Comparison of ENCODE assay signal across 27 cellular contexts in the genomic region with DNA sequence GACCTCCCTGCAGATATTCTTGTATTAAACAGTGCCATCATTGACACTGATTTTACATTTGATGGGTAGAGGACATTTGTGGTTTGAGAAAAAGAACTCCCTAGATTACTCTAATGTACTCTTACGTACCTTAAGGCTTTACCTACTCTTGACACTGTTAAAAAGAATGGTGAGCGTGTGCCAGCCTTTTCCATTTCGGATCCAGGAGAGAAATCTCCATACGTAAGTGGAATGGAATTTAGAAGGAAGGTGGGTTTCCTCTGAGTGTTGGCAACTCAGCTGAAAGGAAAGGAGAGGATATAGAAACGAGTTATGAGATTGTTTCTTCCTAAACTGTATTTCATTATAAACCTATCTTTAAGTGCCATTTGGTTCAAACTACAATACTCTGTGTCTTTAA.
"Had no signal": no experiment of that assay in that cellular context is flagged by ENCODE, and none has a peak within 500 bp of the region (broad histone marks: within the 10 kb centered on the region; RNA-seq: fewer than 3 reads in every experiment).

No MANE protein-coding gene starts in this region.

- H3K27me3 ChIP-seq: brain microvascular endothelial cell, colonic mucosa, neutrophil, pancreas, testis, uterus had no signal

- H3K9me3 ChIP-seq: colonic mucosa, lower lobe of right lung, neutrophil, testis, uterus had no signal

- H3K9me3 Mint-ChIP-seq: central memory CD8-positive, alpha-beta T cell; naive thymus-derived CD4-positive, alpha-beta T cell had no signal

- H3K36me3 ChIP-seq: colonic mucosa, uterus had no signal

- H3K27ac ChIP-seq: brain microvascular endothelial cell, colonic mucosa, lower lobe of right lung, neutrophil, pancreas, testis, uterus had no signal

- H3K4me3 ChIP-seq: colonic mucosa, lower lobe of right lung, pancreas, testis, uterus had no signal

- FAIRE-seq: endometrium, kidney, pancreas had no signal

- DNase-seq: activated CD8-positive, alpha-beta memory T cell treated with anti-CD3 and anti-CD28 coated beads for 24 hours; activated CD8-positive, alpha-beta memory T cell treated with anti-CD3 and anti-CD28 coated beads, Interleukin-2, amount 50 U/mL, for 48 hours; activated effector memory CD4-positive, alpha-beta T cell treated with anti-CD3 and anti-CD28 coated beads, Interleukin-2, amount 50 U/mL, for 16 hours; activated naive CD4-positive, alpha-beta T cell treated with anti-CD3 and anti-CD28 coated beads, Interleukin-2, amount 50 U/mL, for 16 hours; activated T-cell treated with anti-CD3 and anti-CD28 coated beads, Interleukin-2, amount 50 U/mL, for 48 hours; aorta; brain microvascular endothelial cell; colonic mucosa; foreskin melanocyte; kidney; lower lobe of right lung; naive thymus-derived CD4-positive, alpha-beta T cell; pancreas; small intestine; stimulated activated CD4-positive, alpha-beta T cell treated with anti-CD3 and anti-CD28 coated beads, Interleukin-2, amount 100 ng/mL, for 48 hours; stimulated activated CD8-positive, alpha-beta memory T cell treated with anti-CD3 and anti-CD28 coated beads, Interleukin-4, amount 100 ng/mL, for 48 hours; stimulated activated naive CD4-positive, alpha-beta T cell; T1000; testis; trophoblast cell; uterus had no signal

- H3K27ac Mint-ChIP-seq: WTC11 had no signal

- ATAC-seq: esophagus mucosa; lower lobe of right lung; naive thymus-derived CD4-positive, alpha-beta T cell; pancreas; sciatic nerve; WTC11 had no signal

- H3K4me1 ChIP-seq: colonic mucosa, testis had no signal

- H3K27me3 Mint-ChIP-seq: central memory CD8-positive, alpha-beta T cell; naive thymus-derived CD4-positive, alpha-beta T cell had no signal

- H3K4me3 Mint-ChIP-seq: central memory CD8-positive, alpha-beta T cell; WTC11 had no signal
